Comparison of ENCODE assay signal across 19 cellular contexts in the genomic region with DNA sequence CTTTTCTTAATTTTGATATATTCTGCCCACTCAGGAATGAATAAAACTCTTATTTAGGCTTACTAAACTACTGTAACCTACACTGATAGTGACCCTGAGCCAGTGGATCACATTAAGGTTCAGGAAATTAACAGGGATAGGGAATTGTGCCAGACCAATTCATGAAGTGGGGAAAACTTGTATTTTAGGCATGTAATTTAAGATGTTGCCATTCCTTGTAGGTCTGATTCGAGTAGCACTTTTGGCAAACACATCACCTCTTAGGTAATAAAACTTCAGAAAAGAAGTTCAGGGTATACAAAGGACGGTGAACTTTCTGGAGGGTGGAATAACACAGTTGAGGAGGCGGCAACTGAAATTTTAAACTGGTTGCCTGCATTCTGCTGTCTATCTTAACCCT. TPM values are rescaled to one million over a fixed set of nuclear protein-coding genes. Genes with fewer than 3 reads are reported as not detected.
A peak's percentile ranks its signal among the peaks of the same experiment; 100 is the strongest.
DNase-seq lines count a peak whose midpoint lies in the region; ATAC-seq and TF ChIP-seq lines count a peak whose summit lies in the region.
"Had no signal": no experiment of that assay in that cellular context is flagged by ENCODE, and none has a peak within 500 bp of the region (broad histone marks: within the 10 kb centered on the region; RNA-seq: fewer than 3 reads in every experiment).

No MANE protein-coding gene starts in this region.

- H3K9me3 Mint-ChIP-seq in stimulated activated naive CD8-positive, alpha-beta T cell treated with anti-CD3 and anti-CD28 coated beads, Interleukin-15, amount 100 ng/mL, for 72 hours: no peaks in the 10 kb centered on the region
- H3K9me3 Mint-ChIP-seq: CD4-positive, alpha-beta memory T cell had no signal

- H3K79me2 ChIP-seq in DND-41 (ENCODE audit: insufficient read depth, low read length): peaks cover 10% of the 10 kb centered on the region; the same call in 1 of the 2 replicates

- H3K36me3 ChIP-seq in DND-41 (ENCODE audit: insufficient read depth, low read length) (peaks cover 83% of the 10 kb centered on the region), RWPE2 (ENCODE audit: low read depth) (peaks cover 12% of the 10 kb centered on the region), left lung (no peaks in the 10 kb centered on the region), upper lobe of left lung (no peaks in the 10 kb centered on the region)

- TF ChIP-seq EP300 in upper lobe of left lung (IDR thresholded peaks at IDR 0.05): peak in 1 of 4 donors; percentile 82

- intact Hi-C loops in left lung (cut with DNase I): no loop called here
- intact Hi-C loops in Right ventricle myocardium inferior (cut with DNase I): no loop called here

- no peak overlapping the region for H3K4me3 ChIP-seq in DND-41 (ENCODE audit: low read depth in 1 of 2, low read length in 2 of 2)
- no peak overlapping the region for H3K4me3 ChIP-seq in RWPE2 (ENCODE audit: severe bottlenecking)
- H3K4me3 ChIP-seq in left lung: no peak overlapping the region
- no peak overlapping the region for H3K4me3 ChIP-seq in upper lobe of left lung
- H3K4me3 ChIP-seq: PC-9 had no signal

- no peak for DNase-seq in DND-41
- DNase-seq in RWPE2 (ENCODE audit: low spot score): no peak
- DNase-seq in left lung: no peak
- DNase-seq in upper lobe of left lung: no peak
- DNase-seq in superior temporal gyrus (ENCODE audit: extremely low spot score): no peak
- no peak for DNase-seq in stimulated activated naive CD8-positive, alpha-beta T cell treated with anti-CD3 and anti-CD28 coated beads, Interleukin-15, amount 100 ng/mL, for 72 hours
- no peak for DNase-seq in Right ventricle myocardium inferior (ENCODE audit: missing footprints)
- DNase-seq: GOT3, HCEC 1CT, KG1, NCI-H1092 treated with DMSO at 0.1 percent for 48 hours, NCI-H146, NCI-H2029 treated with DMSO at 0.1 percent for 48 hours, NCI-H2171 treated with DMSO at 0.1 percent for 48 hours, NCI-H524 treated with DMSO at 0.1 percent for 48 hours, PC-9 had no signal

- H3K4me1 Mint-ChIP-seq in stimulated activated naive CD8-positive, alpha-beta T cell treated with anti-CD3 and anti-CD28 coated beads, Interleukin-15, amount 100 ng/mL, for 72 hours: peaks cover 13% of the 10 kb centered on the region

- H3K9me3 ChIP-seq in DND-41 (ENCODE audit: insufficient read depth, low read length, severe bottlenecking) (no peaks in the 10 kb centered on the region), RWPE2 (ENCODE audit: severe bottlenecking) (no peaks in the 10 kb centered on the region), left lung (no peaks in the 10 kb centered on the region), upper lobe of left lung (no peaks in the 10 kb centered on the region)

- H3K4me3 Mint-ChIP-seq in stimulated activated naive CD8-positive, alpha-beta T cell treated with anti-CD3 and anti-CD28 coated beads, Interleukin-15, amount 100 ng/mL, for 72 hours: no peak overlapping the region
- H3K4me3 Mint-ChIP-seq: CD4-positive, alpha-beta memory T cell had no signal

- TF ChIP-seq CTCF in DND-41 (IDR thresholded peaks at IDR 0.05; ENCODE audit: borderline replicate concordance, extremely low read depth, low read length, poor library complexity, severe bottlenecking) (no peak), RWPE2 (IDR thresholded peaks at IDR 0.05; ENCODE audit: poor library complexity, severe bottlenecking) (no peak), left lung (IDR thresholded peaks at IDR 0.05) (no peak), upper lobe of left lung (IDR thresholded peaks at IDR 0.05) (no peak)

- 79 to 81% methylated on average over 3 of the region's 3 CpGs for WGBS in upper lobe of left lung, 2 donors

- no peak for TF ChIP-seq POLR2A in upper lobe of left lung (IDR thresholded peaks at IDR 0.05)

- ATAC-seq in DND-41 (ENCODE audit: insufficient read depth, low read depth) (no peak), RWPE2 (ENCODE audit: low read depth) (no peak), left lung (peak; percentile 74), upper lobe of left lung (ENCODE audit: low FRiP score in 2 of 2) (peak in 1 of 2 donors; percentile 64), Right ventricle myocardium inferior (no peak)
- no peak for ATAC-seq in stimulated activated naive CD8-positive, alpha-beta T cell treated with anti-CD3 and anti-CD28 coated beads, Interleukin-15, amount 100 ng/mL, for 72 hours
- ATAC-seq: SK-N-SH treated with all-trans-retinoic acid at 6 μM for 48 hours had no signal

- H3K4me2 ChIP-seq in DND-41 (ENCODE audit: insufficient read depth, low read length): no peak overlapping the region
- H3K4me2 ChIP-seq: PC-9 had no signal

- no peaks in the 10 kb centered on the region for H3K27me3 Mint-ChIP-seq in stimulated activated naive CD8-positive, alpha-beta T cell treated with anti-CD3 and anti-CD28 coated beads, Interleukin-15, amount 100 ng/mL, for 72 hours
- H3K27me3 Mint-ChIP-seq: CD4-positive, alpha-beta memory T cell had no signal

- no peak overlapping the region for H3K9ac ChIP-seq in DND-41 (ENCODE audit: low read depth, low read length)

- H3K27ac ChIP-seq in DND-41 (ENCODE audit: low read length): 0 out of 2 replicates have a peak overlapping the region, but pooled peaks have one; percentile 32
- H3K27ac ChIP-seq in RWPE2 (ENCODE audit: poor library complexity, severe bottlenecking): peak overlapping the region; percentile 42
- H3K27ac ChIP-seq in left lung: peak overlapping the region in 1 of 2 donors; percentile 40
- H3K27ac ChIP-seq in upper lobe of left lung: peak overlapping the region in 3 of 4 donors; percentile 46 to 70 (median 53)
- H3K27ac ChIP-seq: PC-9, RWPE1 had no signal

- H3K27me3 ChIP-seq in DND-41 (ENCODE audit: insufficient read depth, low read length, poor library complexity): no peaks in the 10 kb centered on the region
- no peaks in the 10 kb centered on the region for H3K27me3 ChIP-seq in RWPE2 (ENCODE audit: insufficient read depth, poor library complexity, severe bottlenecking)
- no peaks in the 10 kb centered on the region for H3K27me3 ChIP-seq in left lung
- no peaks in the 10 kb centered on the region for H3K27me3 ChIP-seq in upper lobe of left lung

- no peaks in the 10 kb centered on the region for H4K20me1 ChIP-seq in DND-41 (ENCODE audit: insufficient read depth, low read length)

- no peak overlapping the region for H2AFZ ChIP-seq in DND-41 (ENCODE audit: low read depth, low read length)
- H2AFZ ChIP-seq: PC-9 had no signal

- no peaks in the 10 kb centered on the region for H3K4me1 ChIP-seq in DND-41 (ENCODE audit: insufficient read depth, low read length)
- peaks cover 9% of the 10 kb centered on the region for H3K4me1 ChIP-seq in RWPE2 (ENCODE audit: insufficient read depth, poor library complexity, severe bottlenecking)
- no peaks in the 10 kb centered on the region for H3K4me1 ChIP-seq in left lung
- H3K4me1 ChIP-seq in upper lobe of left lung: no peaks in the 10 kb centered on the region

- H3K27ac Mint-ChIP-seq in stimulated activated naive CD8-positive, alpha-beta T cell treated with anti-CD3 and anti-CD28 coated beads, Interleukin-15, amount 100 ng/mL, for 72 hours: no peak overlapping the region

RNA-seq across cellular contexts. Expression of gene MND1, which starts 54.9 kb away (rescaled TPM):
- total RNA-seq in left lung: 1 to 10 TPM; 2.3 TPM
- 1 to 10 TPM in 4 of 6 donors, not detected in 2; 1.2 to 3.2 (median 1.3) TPM for total RNA-seq in upper lobe of left lung
- total RNA-seq in Right ventricle myocardium inferior: 0.62 TPM
- total RNA-seq: CD4-positive, alpha-beta memory T cell had no signal
